8 cellular contexts compared by ENCODE assay signal in the genomic region with DNA sequence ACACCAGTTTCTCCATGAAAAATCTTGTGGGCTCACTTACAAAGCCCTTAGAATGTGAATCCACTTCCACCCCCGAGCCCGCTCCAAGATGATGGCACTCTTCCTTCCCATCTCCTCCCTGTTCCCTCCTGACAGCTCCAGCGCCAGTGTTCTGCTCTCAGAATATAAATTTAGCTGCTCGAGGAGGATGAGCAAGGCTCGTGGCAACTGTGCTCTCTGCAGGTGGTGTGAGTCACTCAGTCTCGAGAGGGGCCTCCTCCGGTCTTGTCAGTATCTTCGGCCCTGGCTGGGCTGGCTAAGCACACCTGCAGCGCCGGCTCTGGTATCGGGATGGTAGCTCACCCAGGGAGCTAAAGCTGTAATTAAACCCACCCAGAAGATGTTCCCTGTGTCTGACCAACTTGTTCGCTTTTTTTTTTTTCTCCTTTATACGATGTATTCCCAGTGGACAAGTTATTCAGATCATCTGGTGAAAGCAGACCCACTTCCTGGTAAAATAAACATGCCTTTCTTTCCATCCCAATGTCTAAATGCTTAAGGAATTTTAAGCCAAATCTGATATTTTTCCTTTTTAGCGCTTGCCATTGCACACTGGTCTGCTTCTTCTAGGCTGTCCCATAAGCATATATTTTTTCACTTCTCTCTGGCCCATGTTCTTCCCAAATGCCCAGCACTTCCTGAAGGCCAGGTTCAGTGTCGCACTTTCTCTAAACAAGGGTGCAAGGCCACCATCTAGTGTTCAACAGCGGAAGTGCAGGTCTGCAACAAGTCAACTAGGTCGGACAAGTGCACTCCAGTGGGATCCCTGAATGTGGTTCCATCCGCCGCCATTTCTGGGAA. TPM values are rescaled to one million over a fixed set of nuclear protein-coding genes. Genes with fewer than 3 reads are reported as not detected.
A peak's percentile ranks its signal among the peaks of the same experiment; 100 is the strongest.
DNase-seq lines count a peak whose midpoint lies in the region; ATAC-seq and TF ChIP-seq lines count a peak whose summit lies in the region.

No MANE protein-coding gene starts in this region.

- 58% methylated on average over 19 of the region's 19 CpGs for WGBS in right lobe of liver (ENCODE audit: insufficient coverage, low coverage, low lambda C conversion rate, missing lambda C conversion rate)

- no peaks in the 10 kb centered on the region for H3K27me3 ChIP-seq in right lobe of liver

- H3K4me3 ChIP-seq in right lobe of liver, result no peak overlapping the region

- TF ChIP-seq POLR2A in right lobe of liver (IDR thresholded peaks at IDR 0.05), result no peak

- intact Hi-C loops in activated CD4-positive, alpha-beta T cell treated with anti-CD3 and anti-CD28 coated beads, Interleukin-2, amount 10 ng/mL, durations not matched to agents 24 days and 14 days (cut with micrococcal nuclease), result loop anchor here (1.0 kb wide), 1 partner anchor 25 kb away; no protein-coding TSS in a partner anchor
- intact Hi-C loops in right lobe of liver (cut with DNase I), result no loop called here

- DNase-seq in CD1c-positive myeloid dendritic cell (ENCODE audit: extremely low spot score) (peak; percentile 75), H4 (ENCODE audit: low spot score) (peak; percentile 71), NCI-H345 (lab: John Stamatoyannopoulos, UW) (peak; percentile 85), dermis microvascular lymphatic vessel endothelial cell (ENCODE audit: low read depth in 2 of 2) (peak; percentile 60 to 70), right lobe of liver (peak; percentile 73 to 77 (median 73))
- peak; percentile 89 for DNase-seq in activated CD4-positive, alpha-beta T cell treated with anti-CD3 and anti-CD28 coated beads, Interleukin-2, amount 10 ng/mL, durations not matched to agents 24 days and 14 days
- DNase-seq in stimulated activated CD4-positive, alpha-beta T cell treated with anti-CD3 and anti-CD28 coated beads, TNF-alpha, amount 100 ng/mL, for 24 hours (ENCODE audit: low read depth in 3 of 3), result peak; percentile 13 to 67 (median 21)

- peak; percentile 94 to 99 (median 96) for ATAC-seq in right lobe of liver
- ATAC-seq in HG02938 (IDR thresholded peaks at IDR 0.05; ENCODE audit: unreplicated experiment), result no peak

- H3K27me3 Mint-ChIP-seq in activated CD4-positive, alpha-beta T cell treated with anti-CD3 and anti-CD28 coated beads, Interleukin-2, amount 10 ng/mL, durations not matched to agents 24 days and 14 days, result peaks cover 3% of the 10 kb centered on the region

- peak; percentile 90 to 97 (median 90) for TF ChIP-seq CTCF in right lobe of liver (IDR thresholded peaks at IDR 0.05)

- no peak overlapping the region for H3K27ac ChIP-seq in right lobe of liver

- H3K9me3 Mint-ChIP-seq in activated CD4-positive, alpha-beta T cell treated with anti-CD3 and anti-CD28 coated beads, Interleukin-2, amount 10 ng/mL, durations not matched to agents 24 days and 14 days, result no peaks in the 10 kb centered on the region

- H3K4me3 Mint-ChIP-seq in activated CD4-positive, alpha-beta T cell treated with anti-CD3 and anti-CD28 coated beads, Interleukin-2, amount 10 ng/mL, durations not matched to agents 24 days and 14 days, result no peak overlapping the region

- no peaks in the 10 kb centered on the region for H3K4me1 ChIP-seq in right lobe of liver

- H3K4me1 Mint-ChIP-seq in activated CD4-positive, alpha-beta T cell treated with anti-CD3 and anti-CD28 coated beads, Interleukin-2, amount 10 ng/mL, durations not matched to agents 24 days and 14 days, result peaks cover 4% of the 10 kb centered on the region

- no peaks in the 10 kb centered on the region for H3K9me3 ChIP-seq in right lobe of liver

- H3K36me3 ChIP-seq in right lobe of liver, result no peaks in the 10 kb centered on the region

- H3K27ac Mint-ChIP-seq in activated CD4-positive, alpha-beta T cell treated with anti-CD3 and anti-CD28 coated beads, Interleukin-2, amount 10 ng/mL, durations not matched to agents 24 days and 14 days, result no peak overlapping the region

- H3K36me3 Mint-ChIP-seq in activated CD4-positive, alpha-beta T cell treated with anti-CD3 and anti-CD28 coated beads, Interleukin-2, amount 10 ng/mL, durations not matched to agents 24 days and 14 days (ENCODE audit: low read depth), result no peaks in the 10 kb centered on the region

RNA-seq across cellular contexts. Expression of gene YPEL5, which starts 31.4 kb away (rescaled TPM):
- 35.8 and 46.7 TPM in 2 replicates for total RNA-seq in H4 (2014; rRNA removed; shearing (Covaris generic))
- total RNA-seq in activated CD4-positive, alpha-beta T cell treated with anti-CD3 and anti-CD28 coated beads, Interleukin-2, amount 10 ng/mL, durations not matched to agents 24 days and 14 days, result 16.8 and 19.6 TPM in 2 replicates
- total RNA-seq in dermis microvascular lymphatic vessel endothelial cell (71.2 and 108 TPM in 2 replicates), right lobe of liver (10 to 100 TPM; 22.7 to 49.2 (median 39.6) TPM)

Comparison
In these comparisons a context has a peak if more than half of its experiments do, and no peak if none do; other contexts are left out.
1. DNase-seq: peak in every context shown above with its lines; median percentile 89 in activated CD4-positive, alpha-beta T cell treated with anti-CD3 and anti-CD28 coated beads, Interleukin-2, amount 10 ng/mL, durations not matched to agents 24 days and 14 days; 85 in NCI-H345; 75 in CD1c-positive myeloid dendritic cell; 73 in right lobe of liver; 71 in H4; 65 in dermis microvascular lymphatic vessel endothelial cell; 21 in stimulated activated CD4-positive, alpha-beta T cell treated with anti-CD3 and anti-CD28 coated beads, TNF-alpha, amount 100 ng/mL, for 24 hours.